In the genomic region with DNA sequence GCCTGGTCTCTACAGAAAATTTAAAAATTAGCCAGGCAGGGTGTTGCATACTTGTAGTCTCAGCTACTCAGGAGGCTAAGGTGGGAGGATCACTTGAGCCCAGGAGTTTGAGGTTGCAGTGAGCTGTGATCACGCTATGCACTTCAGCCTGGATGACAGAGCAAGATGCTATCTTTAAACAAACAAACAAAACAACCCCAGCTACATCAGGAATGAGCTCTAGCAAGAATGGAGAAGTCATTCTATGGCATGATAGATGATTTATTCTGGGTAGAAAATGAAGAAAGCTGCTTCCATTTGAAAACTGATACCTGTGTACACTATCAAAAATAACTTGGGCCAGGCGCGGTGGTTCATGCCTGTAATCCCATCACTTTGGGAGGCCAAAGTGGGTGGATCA, we compare ENCODE assay signal across 25 cellular contexts. TPM values are rescaled to one million over a fixed set of nuclear protein-coding genes. Genes with fewer than 3 reads are reported as not detected.
"Had no signal": no experiment of that assay in that cellular context is flagged by ENCODE, and none has a peak within 500 bp of the region (broad histone marks: within the 10 kb centered on the region; RNA-seq: fewer than 3 reads in every experiment).

No MANE protein-coding gene starts in this region.

- H3K4me1 ChIP-seq: left lung, right atrium auricular region, right lobe of liver, uterus had no signal

- H3K9me3 ChIP-seq: left lung, ovary, right atrium auricular region, right lobe of liver, tibial nerve, uterus had no signal

- H3K4me3 Mint-ChIP-seq: immature natural killer cell; mesothelial cell of epicardium; naive B cell; natural killer cell; stimulated activated memory B cell treated with anti-CD40 and anti-IgM and Interleukin-4, amounts not matched to agents 10 μg/mL and 1 μg/mL and 100 μg/mL, for 72 hours; stimulated activated naive CD8-positive, alpha-beta T cell treated with anti-CD3 and anti-CD28 coated beads, Interleukin-15, amount 100 ng/mL, for 72 hours; type B pancreatic cell had no signal

- H3K27me3 ChIP-seq: ovary, right atrium auricular region, right lobe of liver, tibial nerve, uterus had no signal

- H3K9me3 Mint-ChIP-seq: immature natural killer cell; mesothelial cell of epicardium; naive B cell; natural killer cell; stimulated activated memory B cell treated with anti-CD40 and anti-IgM and Interleukin-4, amounts not matched to agents 10 μg/mL and 1 μg/mL and 100 μg/mL, for 72 hours; stimulated activated naive CD8-positive, alpha-beta T cell treated with anti-CD3 and anti-CD28 coated beads, Interleukin-15, amount 100 ng/mL, for 72 hours; type B pancreatic cell had no signal

- H3K36me3 ChIP-seq: left lung, ovary, right atrium auricular region, right lobe of liver, tibial nerve, uterus had no signal

- ATAC-seq: left colon; left lung; natural killer cell; right lobe of liver; stimulated activated memory B cell treated with anti-CD40 and anti-IgM and Interleukin-4, amounts not matched to agents 10 μg/mL and 1 μg/mL and 100 μg/mL, for 72 hours; stimulated activated naive CD8-positive, alpha-beta T cell treated with anti-CD3 and anti-CD28 coated beads, Interleukin-15, amount 100 ng/mL, for 72 hours had no signal

- H3K36me3 Mint-ChIP-seq: immature natural killer cell; mesothelial cell of epicardium; naive B cell; natural killer cell; stimulated activated memory B cell treated with anti-CD40 and anti-IgM and Interleukin-4, amounts not matched to agents 10 μg/mL and 1 μg/mL and 100 μg/mL, for 72 hours; type B pancreatic cell had no signal

- DNase-seq: immature natural killer cell; kidney; left colon; left lung; mesendoderm; naive B cell; natural killer cell; ovary; right lobe of liver; stimulated activated CD4-positive, alpha-beta T cell treated with anti-CD3 and anti-CD28 coated beads, Interleukin-1b, Interleukin-23, amount 100 ng/mL, for 48 hours; stimulated activated CD4-positive, alpha-beta T cell treated with anti-CD3 and anti-CD28 coated beads, Interleukin-2, amount 100 ng/mL, for 48 hours; stimulated activated CD4-positive, alpha-beta T cell treated with anti-CD3 and anti-CD28 coated beads, Interleukin-4, amount 100 ng/mL, for 4 hours; stimulated activated CD8-positive, alpha-beta memory T cell treated with anti-CD3 and anti-CD28 coated beads, Interleukin-4, amount 100 ng/mL, for 48 hours; stimulated activated naive CD4-positive, alpha-beta T cell treated with Interleukin-2 at 50 U/mL for 16 hours; stimulated activated naive CD8-positive, alpha-beta T cell treated with anti-CD3 and anti-CD28 coated beads, Interleukin-15, amount 100 ng/mL, for 72 hours; substantia nigra; uterus had no signal

- H3K4me3 ChIP-seq: left lung, lung, ovary, right atrium auricular region, right lobe of liver, smooth muscle cell, tibial nerve, uterus had no signal

- H3K27ac Mint-ChIP-seq: immature natural killer cell; mesothelial cell of epicardium; naive B cell; natural killer cell; progenitor cell of endocrine pancreas; stimulated activated memory B cell treated with anti-CD40 and anti-IgM and Interleukin-4, amounts not matched to agents 10 μg/mL and 1 μg/mL and 100 μg/mL, for 72 hours; stimulated activated naive CD8-positive, alpha-beta T cell treated with anti-CD3 and anti-CD28 coated beads, Interleukin-15, amount 100 ng/mL, for 72 hours; type B pancreatic cell had no signal

- H3K4me1 Mint-ChIP-seq: immature natural killer cell; mesothelial cell of epicardium; natural killer cell; stimulated activated memory B cell treated with anti-CD40 and anti-IgM and Interleukin-4, amounts not matched to agents 10 μg/mL and 1 μg/mL and 100 μg/mL, for 72 hours; stimulated activated naive CD8-positive, alpha-beta T cell treated with anti-CD3 and anti-CD28 coated beads, Interleukin-15, amount 100 ng/mL, for 72 hours had no signal

RNA-seq across cellular contexts. Expression of gene SHISA2, which starts 15.8 kb away (rescaled TPM):
- total RNA-seq: right atrium auricular region had no signal
